17 cellular contexts compared by ENCODE assay signal in genomic region chr6:169019727-169020491, GRCh38.
DNase-seq lines count a peak whose midpoint lies in the region; ATAC-seq and TF ChIP-seq lines count a peak whose summit lies in the region.
"Had no signal": no experiment of that assay in that cellular context is flagged by ENCODE, and none has a peak within 500 bp of the region (broad histone marks: within the 10 kb centered on the region; RNA-seq: fewer than 3 reads in every experiment).

No MANE protein-coding gene starts in this region.

- H3K36me3 ChIP-seq in neural progenitor cell, result no peaks in the 10 kb centered on the region
- H3K36me3 ChIP-seq: left lung, spleen had no signal

- no peak overlapping the region for H3K4me2 ChIP-seq in neural progenitor cell

- H3K4me3 Mint-ChIP-seq in neural progenitor cell, result no peak overlapping the region
- H3K4me3 Mint-ChIP-seq: neural crest cell had no signal

- peaks cover 34% of the 10 kb centered on the region for H3K9me3 Mint-ChIP-seq in neural progenitor cell

- peak; percentile 10 for DNase-seq in DMS53 (lab: John Stamatoyannopoulos, UW)
- no peak for DNase-seq in DMS53 treated with DMSO at 0.1 percent for 48 hours (lab: John Stamatoyannopoulos, UW; ENCODE audit: unreplicated experiment)
- peak; percentile 49 for DNase-seq in M059J (ENCODE audit: low read depth)
- DNase-seq in cardiac fibroblast (ENCODE audit: low read depth in 2 of 2), result peak; percentile 18 to 26
- DNase-seq in neural progenitor cell (ENCODE audit: low spot score), result peak; percentile 19
- no peak for DNase-seq in AG08395 (ENCODE audit: low spot score)
- DNase-seq: 8988T; activated CD4-positive, alpha-beta T cell treated with anti-CD3 and anti-CD28 coated beads, Interleukin-2, amount 50 U/mL, for 4 hours; activated effector memory CD4-positive, alpha-beta T cell treated with Interleukin-2 at 50 U/mL for 16 hours; DMS153; left lung; NCI-H1436; spleen had no signal

- no peaks in the 10 kb centered on the region for H3K36me3 Mint-ChIP-seq in neural progenitor cell

- ATAC-seq in HG02973 (IDR thresholded peaks at IDR 0.05; ENCODE audit: unreplicated experiment) (no peak), GM18867 (IDR thresholded peaks at IDR 0.05; ENCODE audit: unreplicated experiment) (no peak)
- ATAC-seq: GM12878, left lung had no signal

- no peak overlapping the region for H3K27ac ChIP-seq in neural progenitor cell
- H3K27ac ChIP-seq: left lung, spleen had no signal

- no peaks in the 10 kb centered on the region for H3K79me2 ChIP-seq in neural progenitor cell (ENCODE audit: low read depth)

- H3K4me1 ChIP-seq in neural progenitor cell, result no peaks in the 10 kb centered on the region
- H3K4me1 ChIP-seq: left lung, spleen had no signal

- H3K4me3 ChIP-seq in cardiac fibroblast (replicated peaks in 1 of 2; ENCODE audit: low read depth in 2 of 2, low read length in 2 of 2) (no peak overlapping the region), neural progenitor cell (no peak overlapping the region)
- H3K4me3 ChIP-seq: GM12878, left lung, spleen had no signal

- peaks cover 5% of the 10 kb centered on the region for H3K27me3 Mint-ChIP-seq in neural progenitor cell (ENCODE audit: insufficient read depth, low read depth)

- no peak overlapping the region for H2AFZ ChIP-seq in neural progenitor cell (replicated peaks)

- no peaks in the 10 kb centered on the region for H4K20me1 ChIP-seq in neural progenitor cell (ENCODE audit: low read depth)

- no peak overlapping the region for H3K9ac ChIP-seq in neural progenitor cell

- H3K27me3 ChIP-seq in neural progenitor cell, result no peaks in the 10 kb centered on the region
- H3K27me3 ChIP-seq: left lung had no signal

- peak; percentile 20 for TF ChIP-seq CTCF in cardiac fibroblast (IDR thresholded peaks at IDR 0.05; ENCODE audit: low read depth, low read length)
- TF ChIP-seq CTCF in neural progenitor cell (IDR thresholded peaks at IDR 0.05), result peak; percentile 26

- peaks cover under 1% of the 10 kb centered on the region for H3K4me1 Mint-ChIP-seq in neural progenitor cell

- H3K27ac Mint-ChIP-seq in neural progenitor cell, result no peak overlapping the region

- H3F3A ChIP-seq in neural progenitor cell (ENCODE audit: low read depth), result peaks cover 6% of the 10 kb centered on the region

- H3K9me3 ChIP-seq in neural progenitor cell (ENCODE audit: low read depth), result no peaks in the 10 kb centered on the region

Comparison
In these comparisons a context has a peak if more than half of its experiments do, and no peak if none do; other contexts are left out.
1. DNase-seq: peak in DMS53 (single experiment), M059J (single experiment), cardiac fibroblast (2 of 2) and neural progenitor cell (single experiment); none in DMS53 treated with DMSO at 0.1 percent for 48 hours (single experiment) and AG08395 (single experiment).